ENCODE assay signal across 30 cellular contexts in genomic region chr2:20384949-20385348, GRCh38.
"Had no signal": no experiment of that assay in that cellular context is flagged by ENCODE, and none has a peak within 500 bp of the region (broad histone marks: within the 10 kb centered on the region; RNA-seq: fewer than 3 reads in every experiment).

No MANE protein-coding gene starts in this region.

- H3K9me3 Mint-ChIP-seq: activated CD4-positive, alpha-beta memory T cell treated with anti-CD3 and anti-CD28 coated beads, Interleukin-2, amount 10 ng/mL, durations not matched to agents 7 days and 5 days; activated CD4-positive, alpha-beta T cell treated with anti-CD3 and anti-CD28 coated beads, Interleukin-2, amount 10 ng/mL, durations not matched to agents 24 days and 14 days; activated T-cell treated with anti-CD3 and anti-CD28 coated beads, Interleukin-2, amount 50 U/mL, for 4 hours; activated T-helper 17 cell treated with anti-CD3 and anti-CD28 coated beads, Interleukin-2, amount 50 U/mL, for 72 hours; central memory CD8-positive, alpha-beta T cell; effector memory CD8-positive, alpha-beta T cell had no signal

- H3K36me3 ChIP-seq: brain microvascular endothelial cell, esophagus muscularis mucosa, gastroesophageal sphincter had no signal

- H3K27ac Mint-ChIP-seq: activated CD4-positive, alpha-beta memory T cell treated with anti-CD3 and anti-CD28 coated beads, Interleukin-2, amount 10 ng/mL, durations not matched to agents 7 days and 5 days; activated CD4-positive, alpha-beta T cell treated with anti-CD3 and anti-CD28 coated beads for 36 hours; activated CD4-positive, alpha-beta T cell treated with anti-CD3 and anti-CD28 coated beads, Interleukin-2, amount 10 ng/mL, durations not matched to agents 24 days and 14 days; activated naive CD8-positive, alpha-beta T cell; activated T-helper 17 cell treated with anti-CD3 and anti-CD28 coated beads, Interleukin-2, amount 50 U/mL, for 72 hours had no signal

- H3K9me3 ChIP-seq: esophagus muscularis mucosa, gastroesophageal sphincter had no signal

- H3K4me1 Mint-ChIP-seq: activated CD4-positive, alpha-beta T cell treated with anti-CD3 and anti-CD28 coated beads for 36 hours; central memory CD8-positive, alpha-beta T cell had no signal

- H3K4me3 ChIP-seq: esophagus muscularis mucosa, gastroesophageal sphincter had no signal

- ATAC-seq: activated CD4-positive, alpha-beta T cell treated with anti-CD3 and anti-CD28 coated beads for 36 hours; activated T-cell treated with anti-CD3 and anti-CD28 coated beads, Interleukin-2, amount 50 U/mL, for 4 hours; activated T-helper 17 cell treated with anti-CD3 and anti-CD28 coated beads, Interleukin-2, amount 50 U/mL, for 72 hours; effector memory CD8-positive, alpha-beta T cell; gastroesophageal sphincter had no signal

- H3K4me3 Mint-ChIP-seq: activated CD4-positive, alpha-beta memory T cell treated with anti-CD3 and anti-CD28 coated beads, Interleukin-2, amount 10 ng/mL, durations not matched to agents 7 days and 5 days; activated CD4-positive, alpha-beta T cell treated with anti-CD3 and anti-CD28 coated beads for 36 hours; activated CD4-positive, alpha-beta T cell treated with anti-CD3 and anti-CD28 coated beads, Interleukin-2, amount 10 ng/mL, durations not matched to agents 24 days and 14 days; activated naive CD8-positive, alpha-beta T cell; activated T-cell treated with anti-CD3 and anti-CD28 coated beads, Interleukin-2, amount 50 U/mL, for 4 hours; central memory CD8-positive, alpha-beta T cell; effector memory CD8-positive, alpha-beta T cell had no signal

- H3K27ac ChIP-seq: brain microvascular endothelial cell, esophagus muscularis mucosa, gastroesophageal sphincter had no signal

- H3K36me3 Mint-ChIP-seq: activated naive CD8-positive, alpha-beta T cell had no signal

- H3K27me3 ChIP-seq: esophagus muscularis mucosa, gastroesophageal sphincter had no signal

- FAIRE-seq: astrocyte, bronchial epithelial cell had no signal

- H3K27me3 Mint-ChIP-seq: activated CD4-positive, alpha-beta memory T cell treated with anti-CD3 and anti-CD28 coated beads, Interleukin-2, amount 10 ng/mL, durations not matched to agents 7 days and 5 days; activated CD4-positive, alpha-beta T cell treated with anti-CD3 and anti-CD28 coated beads for 36 hours; activated naive CD8-positive, alpha-beta T cell; activated T-helper 17 cell treated with anti-CD3 and anti-CD28 coated beads, Interleukin-2, amount 50 U/mL, for 72 hours had no signal

- DNase-seq: activated CD4-positive, alpha-beta memory T cell treated with anti-CD3 and anti-CD28 coated beads, Interleukin-2, amount 10 ng/mL, durations not matched to agents 7 days and 5 days; activated CD4-positive, alpha-beta T cell treated with anti-CD3 and anti-CD28 coated beads for 36 hours; activated CD4-positive, alpha-beta T cell treated with anti-CD3 and anti-CD28 coated beads, Interleukin-2, amount 10 ng/mL, durations not matched to agents 24 days and 14 days; activated CD4-positive, CD25-positive, alpha-beta regulatory T cell; activated CD4-positive, CD25-positive, alpha-beta regulatory T cell treated with anti-CD3 and anti-CD28 coated beads, Interleukin-2, amount 50 U/mL, for 72 hours; activated CD8-positive, alpha-beta memory T cell treated with anti-CD3 and anti-CD28 coated beads, Interleukin-2, amount 50 U/mL, for 48 hours; activated effector memory CD4-positive, alpha-beta T cell treated with Interleukin-2 at 50 U/mL for 16 hours; activated gamma-delta T cell treated with Interleukin-2 at 50 U/mL for 16 hours; activated naive CD4-positive, alpha-beta T cell treated with anti-CD3 and anti-CD28 coated beads, Interleukin-2, amount 50 U/mL, for 16 hours; activated naive CD4-positive, alpha-beta T cell treated with Interleukin-2 at 50 U/mL for 16 hours; activated T-cell treated with anti-CD3 and anti-CD28 coated beads for 4 hours; activated T-cell treated with anti-CD3 and anti-CD28 coated beads, Interleukin-2, amount 50 U/mL, for 4 hours; amniotic stem cell; anterior cingulate cortex; brain microvascular endothelial cell; cortex of kidney; dermis blood vessel endothelial cell; effector CD4-positive, alpha-beta T cell; effector memory CD8-positive, alpha-beta T cell; erythroblast; foreskin melanocyte; T-helper 1 cell; T-helper 2 cell had no signal
